20 cellular contexts compared by ENCODE assay signal in genomic region chr6:22975079-22975478, GRCh38.
DNase-seq lines count a peak whose midpoint lies in the region; ATAC-seq and TF ChIP-seq lines count a peak whose summit lies in the region.
"Had no signal": no experiment of that assay in that cellular context is flagged by ENCODE, and none has a peak within 500 bp of the region (broad histone marks: within the 10 kb centered on the region; RNA-seq: fewer than 3 reads in every experiment).

No MANE protein-coding gene starts in this region.

- H3K27ac Mint-ChIP-seq in H9 (no peak overlapping the region), osteocyte (ENCODE audit: unreplicated experiment) (no peak overlapping the region)
- H3K27ac Mint-ChIP-seq: CD14-positive monocyte; CD4-positive, alpha-beta T cell; CD8-positive, alpha-beta memory T cell had no signal

- DNase-seq in H9 (no peak), foreskin keratinocyte (peak; percentile 17 to 25), trophoblast cell (peak; percentile 17 to 57), osteocyte (ENCODE audit: extremely low spot score, unreplicated experiment) (no peak), NCI-H146 treated with DMSO at 0.1 percent for 48 hours (lab: John Stamatoyannopoulos, UW; ENCODE audit: unreplicated experiment) (no peak)
- no peak for DNase-seq in effector CD4-positive, alpha-beta T cell
- DNase-seq: 8988T; ACHN; AML-193; BE2C; CD4-positive, alpha-beta T cell; CD8-positive, alpha-beta memory T cell; DMS 273 treated with DMSO at 0.1 percent for 48 hours; DMS79; GF-D8; GOT3; HCEC 1CT had no signal

- no peak overlapping the region for H3T11ph ChIP-seq in H9 (ENCODE audit: low read length)

- no peak overlapping the region for H2BK15ac ChIP-seq in H9 (ENCODE audit: low read depth, low read length)

- H3K4ac ChIP-seq in H9 (ENCODE audit: low read depth, low read length) (no peak overlapping the region), trophoblast cell (ENCODE audit: low read depth, low read length) (no peak overlapping the region)

- no peak overlapping the region for H3K9ac ChIP-seq in H9 (ENCODE audit: extremely low read depth, insufficient read length, low read length)
- H3K9ac ChIP-seq in trophoblast cell (ENCODE audit: low read length): no peak overlapping the region
- H3K9ac ChIP-seq: BLaER1 treated with 17β-estradiol and CSF1 and Interleukin-3, amounts not matched to agents 10 nM and 100 nM had no signal

- H3K14ac ChIP-seq in H9 (ENCODE audit: insufficient read depth, low read length) (no peak overlapping the region), trophoblast cell (ENCODE audit: low read length) (no peak overlapping the region)

- H3K36me3 ChIP-seq in trophoblast cell (ENCODE audit: control insufficient read depth in 1 of 2, insufficient read depth in 2 of 2, low read length in 2 of 2): no peaks in the 10 kb centered on the region
- H3K36me3 ChIP-seq: BE2C; BLaER1 treated with 17β-estradiol and CSF1 and Interleukin-3, amounts not matched to agents 10 nM and 100 nM had no signal

- H3K27me3 ChIP-seq in H9 (ENCODE audit: insufficient read depth, low read length): no peaks in the 10 kb centered on the region
- no peaks in the 10 kb centered on the region for H3K27me3 ChIP-seq in foreskin keratinocyte
- no peaks in the 10 kb centered on the region for H3K27me3 ChIP-seq in trophoblast cell (ENCODE audit: insufficient read depth, low read length)
- H3K27me3 ChIP-seq: BE2C; BLaER1 treated with 17β-estradiol and CSF1 and Interleukin-3, amounts not matched to agents 10 nM and 100 nM had no signal

- peak; percentile 21 for ATAC-seq in foreskin keratinocyte
- ATAC-seq: A549 had no signal

- H3K4me1 Mint-ChIP-seq in H9: no peaks in the 10 kb centered on the region
- H3K4me1 Mint-ChIP-seq in osteocyte (ENCODE audit: unreplicated experiment): peaks cover 5% of the 10 kb centered on the region
- H3K4me1 Mint-ChIP-seq: CD14-positive monocyte; CD8-positive, alpha-beta memory T cell had no signal

- H4K20me1 ChIP-seq in H9 (ENCODE audit: control insufficient read depth, insufficient read depth, insufficient read length): no peaks in the 10 kb centered on the region
- H4K20me1 ChIP-seq: BLaER1 treated with 17β-estradiol and CSF1 and Interleukin-3, amounts not matched to agents 10 nM and 100 nM had no signal

- H2BK20ac ChIP-seq in H9 (ENCODE audit: low read depth, low read length, poor library complexity, severe bottlenecking): no peak overlapping the region

- H2BK12ac ChIP-seq in H9 (ENCODE audit: insufficient read length, low read depth, low read length) (no peak overlapping the region), trophoblast cell (ENCODE audit: low read length) (no peak overlapping the region)

- H3K56ac ChIP-seq in H9 (ENCODE audit: insufficient read length, low read depth, low read length): no peak overlapping the region

- H4K12ac ChIP-seq in trophoblast cell (ENCODE audit: low read depth, low read length): no peak overlapping the region

- H4K91ac ChIP-seq in H9 (ENCODE audit: insufficient read length, low read depth, low read length) (no peak overlapping the region), trophoblast cell (ENCODE audit: low read depth, low read length) (no peak overlapping the region)

- H3K9me3 ChIP-seq in H9 (ENCODE audit: control insufficient read depth, low read depth, low read length): no peaks in the 10 kb centered on the region
- no peaks in the 10 kb centered on the region for H3K9me3 ChIP-seq in trophoblast cell (ENCODE audit: insufficient read depth, low read depth, low read length)
- H3K9me3 ChIP-seq: A549; BE2C; BLaER1 treated with 17β-estradiol and CSF1 and Interleukin-3, amounts not matched to agents 10 nM and 100 nM had no signal

- peak overlapping the region; percentile 69 for H3K23ac ChIP-seq in H9 (ENCODE audit: insufficient read length, low read depth, low read length)
- no peak overlapping the region for H3K23ac ChIP-seq in trophoblast cell (ENCODE audit: low read length)

- H2BK5ac ChIP-seq in H9 (ENCODE audit: insufficient read length, low read length) (no peak overlapping the region), trophoblast cell (ENCODE audit: low read depth, low read length, poor library complexity) (no peak overlapping the region)

- TF ChIP-seq CTCF in H9 (conservative IDR thresholded peaks at IDR 0.05) (no peak), foreskin keratinocyte (conservative IDR thresholded peaks at IDR 0.05) (no peak), osteocyte (IDR thresholded peaks at IDR 0.05) (no peak)

- no peak overlapping the region for H2BK120ac ChIP-seq in H9 (ENCODE audit: low read depth, low read length, poor library complexity, severe bottlenecking)
- no peak overlapping the region for H2BK120ac ChIP-seq in trophoblast cell (ENCODE audit: insufficient read depth, low read length, poor library complexity)

- H3K79me1 ChIP-seq in H9 (ENCODE audit: insufficient read depth, low read depth, low read length, poor library complexity, severe bottlenecking) (no peaks in the 10 kb centered on the region), trophoblast cell (ENCODE audit: low read length) (no peaks in the 10 kb centered on the region)

- H3K4me3 Mint-ChIP-seq in H9: no peak overlapping the region
- H3K4me3 Mint-ChIP-seq in osteocyte (ENCODE audit: unreplicated experiment): no peak overlapping the region
- H3K4me3 Mint-ChIP-seq: CD14-positive monocyte; CD4-positive, alpha-beta T cell; CD8-positive, alpha-beta memory T cell had no signal

- H3K27ac ChIP-seq in H9 (ENCODE audit: insufficient read length, low read depth, low read length) (no peak overlapping the region), foreskin keratinocyte (no peak overlapping the region), trophoblast cell (ENCODE audit: low read depth, low read length) (no peak overlapping the region)
- H3K27ac ChIP-seq: A549; BLaER1 treated with 17β-estradiol and CSF1 and Interleukin-3, amounts not matched to agents 10 nM and 100 nM had no signal

- no peaks in the 10 kb centered on the region for H3K79me2 ChIP-seq in H9 (ENCODE audit: insufficient read depth, low read length)
- H3K79me2 ChIP-seq in trophoblast cell (ENCODE audit: control insufficient read depth, insufficient read depth, low read length, poor library complexity): no peaks in the 10 kb centered on the region

- H3K27me3 Mint-ChIP-seq in H9 (ENCODE audit: low read depth) (no peaks in the 10 kb centered on the region; the same call in 1 of the 2 replicates), osteocyte (ENCODE audit: unreplicated experiment) (no peaks in the 10 kb centered on the region)
- H3K27me3 Mint-ChIP-seq: CD4-positive, alpha-beta T cell; CD8-positive, alpha-beta memory T cell had no signal

- H2AFZ ChIP-seq in H9 (ENCODE audit: low read length) (no peak overlapping the region), trophoblast cell (ENCODE audit: insufficient read depth, low read length, poor library complexity) (no peak overlapping the region)

- H3K18ac ChIP-seq in H9 (ENCODE audit: insufficient read length, low read depth, low read length) (no peak overlapping the region), trophoblast cell (ENCODE audit: low read length) (no peak overlapping the region)

- no peak overlapping the region for H3K4me3 ChIP-seq in trophoblast cell (ENCODE audit: low read depth, low read length)
- H3K4me3 ChIP-seq: A549; BLaER1 treated with 17β-estradiol and CSF1 and Interleukin-3, amounts not matched to agents 10 nM and 100 nM had no signal

- peaks cover 0 to 7% (median 0%) of the 10 kb centered on the region in 3 experiments; a peak in 3 of 7 replicates for H3K36me3 Mint-ChIP-seq in H9 (ENCODE audit: insufficient read depth in 1 of 3, low read depth in 3 of 3)
- H3K36me3 Mint-ChIP-seq in osteocyte (ENCODE audit: unreplicated experiment): no peaks in the 10 kb centered on the region
- H3K36me3 Mint-ChIP-seq: CD14-positive monocyte; CD8-positive, alpha-beta memory T cell had no signal

- H3K9me3 Mint-ChIP-seq in H9 (peaks cover 3% of the 10 kb centered on the region in 2 experiments; a peak in 2 of 5 replicates), osteocyte (ENCODE audit: unreplicated experiment) (peaks cover 4% of the 10 kb centered on the region)
- H3K9me3 Mint-ChIP-seq: CD4-positive, alpha-beta T cell had no signal

- H4K8ac ChIP-seq in H9 (replicated peaks; ENCODE audit: insufficient read length, low read depth, low read length) (no peak overlapping the region), trophoblast cell (ENCODE audit: low read depth, low read length) (no peak overlapping the region)

- H4K5ac ChIP-seq in H9 (ENCODE audit: insufficient read length, low read depth, low read length): no peak overlapping the region

- H2AK5ac ChIP-seq in H9 (ENCODE audit: insufficient read length, low read length) (no peak overlapping the region), trophoblast cell (ENCODE audit: low read length) (no peak overlapping the region)

- H3K4me2 ChIP-seq in H9 (ENCODE audit: insufficient read depth, insufficient read length, low read length): no peak overlapping the region
- no peak overlapping the region for H3K4me2 ChIP-seq in trophoblast cell (ENCODE audit: low read length)
- H3K4me2 ChIP-seq: A549; BLaER1 treated with 17β-estradiol and CSF1 and Interleukin-3, amounts not matched to agents 10 nM and 100 nM had no signal

- no CpG with 5 or more reads among the region's 1 CpG for WGBS in H9 (ENCODE audit: extremely low coverage, insufficient read length, low lambda C conversion rate)
- WGBS in trophoblast cell (ENCODE audit: extremely low coverage, insufficient coverage, insufficient read length): no CpG with 5 or more reads among the region's 1 CpG

- no peaks in the 10 kb centered on the region for H3K4me1 ChIP-seq in H9 (ENCODE audit: insufficient read depth, low read length)
- H3K4me1 ChIP-seq in foreskin keratinocyte: no peaks in the 10 kb centered on the region
- H3K4me1 ChIP-seq in trophoblast cell (ENCODE audit: control insufficient read depth in 1 of 2, insufficient read depth in 2 of 2, low read length in 2 of 2): no peaks in the 10 kb centered on the region
- H3K4me1 ChIP-seq: A549; BE2C; BLaER1 treated with 17β-estradiol and CSF1 and Interleukin-3, amounts not matched to agents 10 nM and 100 nM had no signal

- H3K23me2 ChIP-seq in H9 (ENCODE audit: insufficient read length, low read depth, low read length, poor library complexity, severe bottlenecking): no peaks in the 10 kb centered on the region

Comparison
In these comparisons a context has a peak if more than half of its experiments do, and no peak if none do; other contexts are left out.
1. DNase-seq: peak in foreskin keratinocyte (2 of 2) and trophoblast cell (2 of 2); none in H9 (single experiment), osteocyte (single experiment), NCI-H146 treated with DMSO at 0.1 percent for 48 hours (single experiment) and effector CD4-positive, alpha-beta T cell (single experiment).